ENCODE assay signal across 1 cellular context in genomic region chr12:75628916-75629315, GRCh38.
TF ChIP-seq lines count a peak whose summit lies in the region.

No MANE protein-coding gene starts in this region.

TF ChIP-seq in HepG2, 621 proteins besides CTCF, POLR2A, EP300 and RAD21 (continued from another document and continues in another):
- TF ChIP-seq SKIL (CRISPR knock-in tag; IDR thresholded peaks at IDR 0.05; ENCODE audit: borderline replicate concordance) (no peak), KLF9 (CRISPR knock-in tag; IDR thresholded peaks at IDR 0.05; ENCODE audit: low read depth) (no peak), ZBTB4 (CRISPR knock-in tag; IDR thresholded peaks at IDR 0.05; ENCODE audit: borderline replicate concordance) (no peak), ARID3A (IDR thresholded peaks at IDR 0.05; ENCODE audit: low read depth, low read length) (no peak; the same call in 1 of the 2 replicates), ZNF574 (CRISPR knock-in tag; IDR thresholded peaks at IDR 0.05) (no peak), ZBTB21 (CRISPR knock-in tag; IDR thresholded peaks at IDR 0.05) (no peak), MEIS1 (CRISPR knock-in tag; IDR thresholded peaks at IDR 0.05; ENCODE audit: borderline replicate concordance) (peak; percentile 51; the same call in 1 of the 2 replicates), ARID5B (CRISPR knock-in tag; IDR thresholded peaks at IDR 0.05) (peak; percentile 84), ZBTB8A (CRISPR knock-in tag; IDR thresholded peaks at IDR 0.05; ENCODE audit: borderline replicate concordance, low read depth) (no peak), ZNF775 (CRISPR knock-in tag; IDR thresholded peaks at IDR 0.05; ENCODE audit: borderline replicate concordance) (peak; percentile 53; the same call in 1 of the 2 replicates), JUN (CRISPR knock-in tag; IDR thresholded peaks at IDR 0.05) (no peak), ZNF841 (CRISPR knock-in tag; IDR thresholded peaks at IDR 0.05; ENCODE audit: borderline replicate concordance) (no peak), ZNF503 (CRISPR knock-in tag; IDR thresholded peaks at IDR 0.05) (peak; percentile 75; the same call in 1 of the 2 replicates), THRA (CRISPR knock-in tag; IDR thresholded peaks at IDR 0.05; ENCODE audit: borderline replicate concordance) (peak; percentile 64; the same call in 1 of the 2 replicates), RXRB (CRISPR knock-in tag; IDR thresholded peaks at IDR 0.05; ENCODE audit: borderline replicate concordance) (peak; percentile 32; the same call in 1 of the 2 replicates), MIXL1 (CRISPR knock-in tag; IDR thresholded peaks at IDR 0.05) (0 out of 2 replicates have a peak, but pooled peaks have one; percentile 67), FOXJ3 (CRISPR knock-in tag; IDR thresholded peaks at IDR 0.05; ENCODE audit: borderline replicate concordance) (peak; percentile 80; the same call in 1 of the 2 replicates), ZNF101 (CRISPR knock-in tag; IDR thresholded peaks at IDR 0.05; ENCODE audit: borderline replicate concordance, low read depth) (no peak), FOXA1 (IDR thresholded peaks at IDR 0.05) (no peak), FOXA1 (CRISPR knock-in tag; IDR thresholded peaks at IDR 0.05) (0 out of 2 replicates have a peak, but pooled peaks have one; percentile 43), HMGXB4 (CRISPR knock-in tag; IDR thresholded peaks at IDR 0.05; ENCODE audit: borderline replicate concordance in 1 of 2, low read depth in 1 of 2) (no peak), ELF3 (CRISPR knock-in tag; IDR thresholded peaks at IDR 0.05) (peak; percentile 21; the same call in 1 of the 2 replicates), AHDC1 (CRISPR knock-in tag; IDR thresholded peaks at IDR 0.05; ENCODE audit: borderline replicate concordance) (peak; percentile 58; the same call in 1 of the 2 replicates)
